23 cellular contexts compared by ENCODE assay signal in the genomic region with DNA sequence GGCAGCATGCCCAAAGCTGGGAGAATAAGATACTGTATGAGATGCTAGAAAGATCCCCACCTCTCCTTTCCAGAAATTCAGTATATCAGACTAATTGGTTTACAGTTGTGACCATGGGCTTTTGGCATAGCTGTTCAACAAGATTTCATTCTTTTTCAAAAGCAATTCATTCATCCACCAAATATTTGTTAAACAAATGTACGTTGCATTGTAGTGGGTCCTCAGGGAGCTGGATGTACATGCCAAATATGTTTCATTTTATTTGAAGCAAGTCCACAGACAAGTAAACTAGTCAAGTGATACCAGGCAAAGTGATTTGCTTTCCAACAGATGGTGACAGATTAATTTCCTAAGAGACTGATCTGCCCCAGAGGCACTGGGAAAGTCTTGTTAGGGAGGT.
DNase-seq lines count a peak whose midpoint lies in the region; ATAC-seq lines count a peak whose summit lies in the region.
"Had no signal": no experiment of that assay in that cellular context is flagged by ENCODE, and none has a peak within 500 bp of the region (broad histone marks: within the 10 kb centered on the region; RNA-seq: fewer than 3 reads in every experiment).

No MANE protein-coding gene starts in this region.

- no peak for ATAC-seq in stimulated activated memory B cell treated with anti-CD40 and anti-IgM and Interleukin-4, amounts not matched to agents 10 μg/mL and 1 μg/mL and 100 μg/mL, for 72 hours
- ATAC-seq in HG02938 (IDR thresholded peaks at IDR 0.05; ENCODE audit: unreplicated experiment) (no peak), HG02610 (IDR thresholded peaks at IDR 0.05; ENCODE audit: unreplicated experiment) (no peak)
- ATAC-seq: K562, Panc1 had no signal

- DNase-seq in GM03348 (ENCODE audit: low spot score) (peak; percentile 16), NCI-H524 treated with DMSO at 0.1 percent for 48 hours (lab: John Stamatoyannopoulos, UW) (peak; percentile 74), fibroblast of gingiva (ENCODE audit: low read depth) (peak; percentile 76), NCI-H1436 treated with DMSO at 0.1 percent for 48 hours (lab: John Stamatoyannopoulos, UW) (no peak), NCI-H1105 (lab: John Stamatoyannopoulos, UW) (no peak)
- DNase-seq: CD4-positive, alpha-beta memory T cell; COR-L47; DMS79; GF-D8; MG63; NCI-H1694 treated with DMSO at 0.1 percent for 48 hours; NCI-H2081 treated with DMSO at 0.1 percent for 48 hours; NCI-H2171 treated with DMSO at 0.1 percent for 48 hours; NCI-H345; NCI-H510A treated with DMSO at 0.1 percent for 48 hours; NCI-H774; SHP77 treated with DMSO at 0.1 percent for 48 hours; T-helper 1 cell had no signal

- H3K4me3 Mint-ChIP-seq in stimulated activated memory B cell treated with anti-CD40 and anti-IgM and Interleukin-4, amounts not matched to agents 10 μg/mL and 1 μg/mL and 100 μg/mL, for 72 hours = no peak overlapping the region
- H3K4me3 Mint-ChIP-seq: CD4-positive, alpha-beta memory T cell had no signal

- no peaks in the 10 kb centered on the region for H3K9me3 Mint-ChIP-seq in stimulated activated memory B cell treated with anti-CD40 and anti-IgM and Interleukin-4, amounts not matched to agents 10 μg/mL and 1 μg/mL and 100 μg/mL, for 72 hours

- no peaks in the 10 kb centered on the region for H3K36me3 Mint-ChIP-seq in stimulated activated memory B cell treated with anti-CD40 and anti-IgM and Interleukin-4, amounts not matched to agents 10 μg/mL and 1 μg/mL and 100 μg/mL, for 72 hours

- H3K4me1 Mint-ChIP-seq in stimulated activated memory B cell treated with anti-CD40 and anti-IgM and Interleukin-4, amounts not matched to agents 10 μg/mL and 1 μg/mL and 100 μg/mL, for 72 hours = peaks cover 30% of the 10 kb centered on the region

- H3K27me3 Mint-ChIP-seq in stimulated activated memory B cell treated with anti-CD40 and anti-IgM and Interleukin-4, amounts not matched to agents 10 μg/mL and 1 μg/mL and 100 μg/mL, for 72 hours = no peaks in the 10 kb centered on the region
- H3K27me3 Mint-ChIP-seq: CD4-positive, alpha-beta memory T cell had no signal

- H3K27ac Mint-ChIP-seq in stimulated activated memory B cell treated with anti-CD40 and anti-IgM and Interleukin-4, amounts not matched to agents 10 μg/mL and 1 μg/mL and 100 μg/mL, for 72 hours = peak overlapping the region; percentile 14

Comparison
In these comparisons a context has a peak if more than half of its experiments do, and no peak if none do; other contexts are left out.
1. DNase-seq: peak in GM03348 (single experiment), NCI-H524 treated with DMSO at 0.1 percent for 48 hours (single experiment) and fibroblast of gingiva (single experiment); none in NCI-H1436 treated with DMSO at 0.1 percent for 48 hours (single experiment) and NCI-H1105 (single experiment).